In genomic region chr5:93252165-93252564, GRCh38 we compare ENCODE assay signal across 20 cellular contexts.
DNase-seq lines count a peak whose midpoint lies in the region; ATAC-seq and TF ChIP-seq lines count a peak whose summit lies in the region.
"Had no signal": no experiment of that assay in that cellular context is flagged by ENCODE, and none has a peak within 500 bp of the region (broad histone marks: within the 10 kb centered on the region; RNA-seq: fewer than 3 reads in every experiment).

No MANE protein-coding gene starts in this region.

- H3K27ac ChIP-seq in endodermal cell (ENCODE audit: low read depth, low read length) (no peak overlapping the region), neural progenitor cell (no peak overlapping the region)
- H3K27ac ChIP-seq: heart left ventricle, psoas muscle, SJCRH30, upper lobe of left lung had no signal

- H3K27me3 Mint-ChIP-seq in endodermal cell (ENCODE audit: insufficient read depth) (peaks cover 2% of the 10 kb centered on the region), neural progenitor cell (ENCODE audit: insufficient read depth, low read depth) (no peaks in the 10 kb centered on the region)
- H3K27me3 Mint-ChIP-seq: activated CD4-positive, alpha-beta T cell treated with anti-CD3 and anti-CD28 coated beads, Interleukin-2, amount 10 ng/mL, durations not matched to agents 7 days and 5 days; CD4-positive, CD25-positive, alpha-beta regulatory T cell; natural killer cell treated with Interleukin-12 subunit alpha and Interleukin-12 subunit beta and Interleukin-15 and Interleukin-18, amount 100 ng/mL, for 72 hours; stimulated activated naive CD8-positive, alpha-beta T cell treated with anti-CD3 and anti-CD28 coated beads, Interleukin-15, Interleukin-2, amounts not matched to agents 100 ng/mL and 50 ng/mL, for 24 hours had no signal

- no peaks in the 10 kb centered on the region for H3K79me2 ChIP-seq in neural progenitor cell (ENCODE audit: low read depth)

- no peaks in the 10 kb centered on the region for H4K20me1 ChIP-seq in neural progenitor cell (ENCODE audit: low read depth)

- H3K36me3 ChIP-seq in endodermal cell (ENCODE audit: control insufficient read depth, insufficient read depth, low read length), result no peaks in the 10 kb centered on the region
- H3K36me3 ChIP-seq in neural progenitor cell, result no peaks in the 10 kb centered on the region
- H3K36me3 ChIP-seq: heart left ventricle, SJCRH30, upper lobe of left lung had no signal

- no peak overlapping the region for H3K4me2 ChIP-seq in neural progenitor cell

- in situ Hi-C loops in SK-MEL-5 (cut with HindIII; ENCODE audit: low pct_unique_long_range_greater_than_20kb, low sequenced_read_pairs), result no loop called here

- peak; percentile 32 for TF ChIP-seq CTCF in endodermal cell (conservative IDR thresholded peaks at IDR 0.05)
- TF ChIP-seq CTCF in neural progenitor cell (IDR thresholded peaks at IDR 0.05), result no peak

- no peak overlapping the region for H3K27ac Mint-ChIP-seq in endodermal cell
- no peak overlapping the region for H3K27ac Mint-ChIP-seq in neural progenitor cell
- H3K27ac Mint-ChIP-seq: activated CD4-positive, alpha-beta T cell treated with anti-CD3 and anti-CD28 coated beads, Interleukin-2, amount 10 ng/mL, durations not matched to agents 7 days and 5 days; CD4-positive, CD25-positive, alpha-beta regulatory T cell; HFFc6; natural killer cell treated with Interleukin-12 subunit alpha and Interleukin-12 subunit beta and Interleukin-15 and Interleukin-18, amount 100 ng/mL, for 72 hours; stimulated activated naive CD8-positive, alpha-beta T cell treated with anti-CD3 and anti-CD28 coated beads, Interleukin-15, Interleukin-2, amounts not matched to agents 100 ng/mL and 50 ng/mL, for 24 hours had no signal

- H3K36me3 Mint-ChIP-seq in endodermal cell (ENCODE audit: low read depth) (no peaks in the 10 kb centered on the region), neural progenitor cell (no peaks in the 10 kb centered on the region)
- H3K36me3 Mint-ChIP-seq: CD4-positive, CD25-positive, alpha-beta regulatory T cell; natural killer cell treated with Interleukin-12 subunit alpha and Interleukin-12 subunit beta and Interleukin-15 and Interleukin-18, amount 100 ng/mL, for 72 hours had no signal

- no peaks in the 10 kb centered on the region for H3K9me3 ChIP-seq in endodermal cell (ENCODE audit: control insufficient read depth, low read length)
- H3K9me3 ChIP-seq in neural progenitor cell (ENCODE audit: low read depth), result no peaks in the 10 kb centered on the region
- H3K9me3 ChIP-seq: heart left ventricle, psoas muscle, SJCRH30, upper lobe of left lung had no signal

- no peaks in the 10 kb centered on the region for H3K9me3 Mint-ChIP-seq in endodermal cell
- H3K9me3 Mint-ChIP-seq in neural progenitor cell, result no peaks in the 10 kb centered on the region
- H3K9me3 Mint-ChIP-seq: activated CD4-positive, alpha-beta T cell treated with anti-CD3 and anti-CD28 coated beads, Interleukin-2, amount 10 ng/mL, durations not matched to agents 7 days and 5 days; HFFc6; stimulated activated naive CD8-positive, alpha-beta T cell treated with anti-CD3 and anti-CD28 coated beads, Interleukin-15, Interleukin-2, amounts not matched to agents 100 ng/mL and 50 ng/mL, for 24 hours had no signal

- no peak overlapping the region for H2AFZ ChIP-seq in neural progenitor cell (replicated peaks)

- H3K4me1 Mint-ChIP-seq in endodermal cell (peaks cover 11% of the 10 kb centered on the region), neural progenitor cell (peaks cover 30% of the 10 kb centered on the region)
- H3K4me1 Mint-ChIP-seq: activated CD4-positive, alpha-beta T cell treated with anti-CD3 and anti-CD28 coated beads, Interleukin-2, amount 10 ng/mL, durations not matched to agents 7 days and 5 days; CD4-positive, CD25-positive, alpha-beta regulatory T cell had no signal

- H3K4me1 ChIP-seq in endodermal cell (ENCODE audit: control insufficient read depth, insufficient read depth, low read length), result no peaks in the 10 kb centered on the region
- H3K4me1 ChIP-seq in neural progenitor cell, result peaks cover 20% of the 10 kb centered on the region
- H3K4me1 ChIP-seq: heart left ventricle, psoas muscle, upper lobe of left lung had no signal

- ATAC-seq in GM19035 (IDR thresholded peaks at IDR 0.05; ENCODE audit: unreplicated experiment) (no peak), GM19324 (IDR thresholded peaks at IDR 0.05; ENCODE audit: low FRiP score, unreplicated experiment) (no peak)
- ATAC-seq: heart left ventricle; natural killer cell treated with Interleukin-12 subunit alpha and Interleukin-12 subunit beta and Interleukin-15 and Interleukin-18, amount 100 ng/mL, for 72 hours; psoas muscle had no signal

- H3K4me3 ChIP-seq in endodermal cell (ENCODE audit: low read length), result no peak overlapping the region
- H3K4me3 ChIP-seq in neural progenitor cell, result no peak overlapping the region
- H3K4me3 ChIP-seq: heart left ventricle, psoas muscle, SJCRH30, upper lobe of left lung had no signal

- WGBS in endodermal cell (ENCODE audit: insufficient coverage in 1 of 2, insufficient read length in 1 of 2), 2 experiments, result 67 to 95% methylated on average over 1 to 4 of the region's 4 CpGs

- no peaks in the 10 kb centered on the region for H3K27me3 ChIP-seq in endodermal cell (ENCODE audit: control insufficient read depth, insufficient read depth, low read length, poor library complexity, severe bottlenecking)
- no peaks in the 10 kb centered on the region for H3K27me3 ChIP-seq in neural progenitor cell
- H3K27me3 ChIP-seq: heart left ventricle, SJCRH30, upper lobe of left lung had no signal

- DNase-seq in DMS53 (lab: John Stamatoyannopoulos, UW), result peak; percentile 21
- DNase-seq in DMS53 treated with DMSO at 0.1 percent for 48 hours (lab: John Stamatoyannopoulos, UW; ENCODE audit: unreplicated experiment), result no peak
- DNase-seq in SK-MEL-5 (ENCODE audit: low read depth, low spot score), result peak; percentile 61
- DNase-seq in endodermal cell, result no peak
- DNase-seq in neural progenitor cell (ENCODE audit: low spot score), result peak; percentile 10
- no peak for DNase-seq in stimulated activated CD8-positive, alpha-beta memory T cell treated with anti-CD3 and anti-CD28 coated beads, Interleukin-4, amount 100 ng/mL, for 48 hours
- DNase-seq: activated CD4-positive, alpha-beta T cell treated with anti-CD3 and anti-CD28 coated beads, Interleukin-2, amount 10 ng/mL, durations not matched to agents 7 days and 5 days; activated naive CD4-positive, alpha-beta T cell; CD4-positive, CD25-positive, alpha-beta regulatory T cell; dermis blood vessel endothelial cell; heart left ventricle; HFFc6; NCI-H446; psoas muscle; upper lobe of left lung had no signal

- H3K4me3 Mint-ChIP-seq in endodermal cell (no peak overlapping the region), neural progenitor cell (no peak overlapping the region)
- H3K4me3 Mint-ChIP-seq: activated CD4-positive, alpha-beta T cell treated with anti-CD3 and anti-CD28 coated beads, Interleukin-2, amount 10 ng/mL, durations not matched to agents 7 days and 5 days; CD4-positive, CD25-positive, alpha-beta regulatory T cell; HFFc6; natural killer cell treated with Interleukin-12 subunit alpha and Interleukin-12 subunit beta and Interleukin-15 and Interleukin-18, amount 100 ng/mL, for 72 hours; stimulated activated naive CD8-positive, alpha-beta T cell treated with anti-CD3 and anti-CD28 coated beads, Interleukin-15, Interleukin-2, amounts not matched to agents 100 ng/mL and 50 ng/mL, for 24 hours had no signal

- H3F3A ChIP-seq in neural progenitor cell (ENCODE audit: low read depth), result no peaks in the 10 kb centered on the region

- H3K9ac ChIP-seq in endodermal cell (ENCODE audit: extremely low read depth, low read length, poor library complexity, severe bottlenecking), result no peak overlapping the region
- H3K9ac ChIP-seq in neural progenitor cell, result no peak overlapping the region

Comparison
In these comparisons a context has a peak if more than half of its experiments do, and no peak if none do; other contexts are left out.
1. DNase-seq: peak in DMS53 (single experiment), SK-MEL-5 (single experiment) and neural progenitor cell (single experiment); none in DMS53 treated with DMSO at 0.1 percent for 48 hours (single experiment), endodermal cell (single experiment) and stimulated activated CD8-positive, alpha-beta memory T cell treated with anti-CD3 and anti-CD28 coated beads, Interleukin-4, amount 100 ng/mL, for 48 hours (single experiment).